1 cellular context compared by ENCODE assay signal in genomic region chr9:34352122-34352652, GRCh38. TPM values are rescaled to one million over a fixed set of nuclear protein-coding genes. Genes with fewer than 3 reads are reported as not detected.
"Had no signal": no experiment of that assay in that cellular context is flagged by ENCODE, and none has a peak within 500 bp of the region (broad histone marks: within the 10 kb centered on the region; RNA-seq: fewer than 3 reads in every experiment).

No MANE protein-coding gene starts in this region.

RNA-seq across cellular contexts. Expression of gene NUDT2, which starts 22.8 kb away (rescaled TPM):
- total RNA-seq: ascending aorta had no signal
